In the genomic region with DNA sequence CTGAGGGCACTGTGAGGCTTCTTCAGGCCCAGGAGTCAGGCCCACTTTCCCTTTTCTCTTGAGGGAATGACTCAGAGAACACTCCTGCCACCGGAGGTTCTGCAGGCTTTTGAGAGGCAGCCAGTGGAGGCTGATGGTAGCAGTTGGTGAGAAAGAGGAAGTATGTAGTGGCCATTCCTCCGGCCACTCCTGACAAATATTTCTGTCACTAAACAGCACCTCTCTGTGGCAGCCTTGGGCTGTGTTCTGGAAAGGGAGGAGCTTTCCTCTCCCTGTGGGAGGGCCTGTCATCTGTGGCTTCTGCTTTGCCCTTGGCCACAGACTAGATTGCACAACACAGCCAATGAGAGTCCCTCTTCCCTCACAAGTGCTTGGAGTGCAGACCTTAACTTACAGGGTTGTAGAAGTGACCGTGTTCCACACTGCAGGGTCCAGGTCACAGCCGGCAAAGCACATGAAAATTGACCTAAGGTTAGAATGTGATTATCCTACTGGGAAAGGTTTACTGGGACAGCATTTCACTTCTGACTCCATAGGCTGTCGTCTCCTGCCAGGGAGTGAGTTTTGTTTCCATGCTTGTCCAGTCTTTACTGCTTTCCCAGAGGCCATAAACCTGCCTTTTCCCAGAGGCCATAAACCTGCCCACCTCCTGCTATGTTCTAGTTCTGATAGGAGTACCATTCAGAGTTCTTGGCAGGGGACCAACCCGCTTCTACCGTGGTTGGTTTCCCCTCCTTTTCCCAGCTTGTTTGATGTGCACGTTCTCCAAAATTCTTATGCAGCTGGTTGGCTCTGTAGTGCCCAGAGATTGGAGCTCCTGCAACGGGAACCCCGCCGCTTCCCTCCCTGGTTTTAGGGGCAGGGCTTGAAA, we compare ENCODE assay signal across 8 cellular contexts. TPM values are rescaled to one million over a fixed set of nuclear protein-coding genes. Genes with fewer than 3 reads are reported as not detected.
DNase-seq lines count a peak whose midpoint lies in the region; ATAC-seq and TF ChIP-seq lines count a peak whose summit lies in the region.

No MANE protein-coding gene starts in this region.

- TF ChIP-seq EP300 in suprapubic skin (IDR thresholded peaks at IDR 0.05): no peak

- 14% methylated on average over 11 of the region's 11 CpGs for WGBS in suprapubic skin

- DNase-seq in BE2C: peak; percentile 74
- peak; percentile 30 for DNase-seq in NCI-H146 (lab: John Stamatoyannopoulos, UW)
- DNase-seq in activated B cell treated with CpG ODN at 0.5 μM for 24 hours: no peak
- DNase-seq in epidermal melanocyte (ENCODE audit: insufficient read length, low spot score): peak; percentile 73
- DNase-seq in mesothelial cell of epicardium (ENCODE audit: low spot score in 2 of 2, unreplicated experiment in 2 of 2): no peak
- DNase-seq in suprapubic skin (ENCODE audit: low spot score in 2 of 2): peak; percentile 89 to 90

- H3K36me3 Mint-ChIP-seq in activated B cell treated with CpG ODN at 0.5 μM for 24 hours (ENCODE audit: low read depth): peaks cover 44% of the 10 kb centered on the region
- H3K36me3 Mint-ChIP-seq in mesothelial cell of epicardium: no peaks in the 10 kb centered on the region

- H3K4me3 Mint-ChIP-seq in activated B cell treated with CpG ODN at 0.5 μM for 24 hours (no peak overlapping the region), mesothelial cell of epicardium (no peak overlapping the region)

- H3K36me3 ChIP-seq in BE2C (no peaks in the 10 kb centered on the region), suprapubic skin (peaks cover 4% of the 10 kb centered on the region)

- POLR2A ChIA-PET in activated B cell treated with CpG ODN at 0.5 μM for 24 hours (lab: Charles Lee): interaction anchor here (1.0 kb wide), 1 partner anchor 16 kb away, joined by 3 read pairs; no protein-coding TSS in a partner anchor

- H3K9me3 Mint-ChIP-seq in activated B cell treated with CpG ODN at 0.5 μM for 24 hours (no peaks in the 10 kb centered on the region), mesothelial cell of epicardium (no peaks in the 10 kb centered on the region)

- peak; percentile 93 for ATAC-seq in GM18502 (IDR thresholded peaks at IDR 0.05; ENCODE audit: poor library complexity, unreplicated experiment)
- ATAC-seq in HG02852 (IDR thresholded peaks at IDR 0.05; ENCODE audit: unreplicated experiment): peak; percentile 77
- ATAC-seq in activated B cell treated with CpG ODN at 0.5 μM for 24 hours (ENCODE audit: low read depth): peak; percentile 70

- TF ChIP-seq CTCF in BE2C (IDR thresholded peaks at IDR 0.05; ENCODE audit: low read depth, low read length) (peak; percentile 43), activated B cell treated with CpG ODN at 0.5 μM for 24 hours (IDR thresholded peaks at IDR 0.05) (no peak), mesothelial cell of epicardium (IDR thresholded peaks at IDR 0.05; ENCODE audit: unreplicated experiment) (no peak), suprapubic skin (IDR thresholded peaks at IDR 0.05) (peak; percentile 21 to 44)

- intact Hi-C loops in activated B cell treated with CpG ODN at 0.5 μM for 24 hours (cut with micrococcal nuclease): loop anchor here (5.0 kb wide), 1 partner anchor 35 kb away; a partner anchor contains a TSS

- H3K27me3 Mint-ChIP-seq in activated B cell treated with CpG ODN at 0.5 μM for 24 hours: no peaks in the 10 kb centered on the region
- H3K27me3 Mint-ChIP-seq in mesothelial cell of epicardium (ENCODE audit: low read depth): no peaks in the 10 kb centered on the region

- H3K9me3 ChIP-seq in BE2C (no peaks in the 10 kb centered on the region), suprapubic skin (no peaks in the 10 kb centered on the region)

- H3K27me3 ChIP-seq in BE2C (no peaks in the 10 kb centered on the region), suprapubic skin (no peaks in the 10 kb centered on the region)

- no peak overlapping the region for H3K27ac Mint-ChIP-seq in activated B cell treated with CpG ODN at 0.5 μM for 24 hours
- H3K27ac Mint-ChIP-seq in mesothelial cell of epicardium: peak overlapping the region; percentile 87

- H3K4me1 Mint-ChIP-seq in activated B cell treated with CpG ODN at 0.5 μM for 24 hours (peaks cover 66% of the 10 kb centered on the region), mesothelial cell of epicardium (peaks cover 50% of the 10 kb centered on the region)

- no peaks in the 10 kb centered on the region for H3K4me1 ChIP-seq in BE2C
- H3K4me1 ChIP-seq in suprapubic skin: peaks cover 73% of the 10 kb centered on the region

- no peak overlapping the region for H3K4me3 ChIP-seq in BE2C (ENCODE audit: low read depth, low read length)
- H3K4me3 ChIP-seq in suprapubic skin: peak overlapping the region; percentile 3

- CTCF ChIA-PET in activated B cell treated with CpG ODN at 0.5 μM for 24 hours (lab: Charles Lee): no interaction called here

- peak overlapping the region; percentile 62 for H3K27ac ChIP-seq in suprapubic skin

- TF ChIP-seq POLR2A in suprapubic skin (IDR thresholded peaks at IDR 0.05): no peak

RNA-seq across cellular contexts. Expression of a gene that starts 33.3 kb away (rescaled TPM):
- 25.2 TPM for polyA plus RNA-seq in BE2C (2012; ENCODE audit: insufficient read depth, insufficient read length, low read depth)
- total RNA-seq in activated B cell treated with CpG ODN at 0.5 μM for 24 hours (39.2 and 41.5 TPM in 2 replicates), mesothelial cell of epicardium (48.8 to 51.5 TPM (median 51.2 TPM) in 3 replicates), suprapubic skin (10 to 100 TPM; 66.3 to 78.7 (median 71.8) TPM)

RNA-seq across cellular contexts. Expression of a gene that starts 44.8 kb away (rescaled TPM):
- polyA plus RNA-seq in BE2C (2012; ENCODE audit: insufficient read depth, insufficient read length, low read depth): 50.2 TPM
- not detected in 2 replicates for total RNA-seq in activated B cell treated with CpG ODN at 0.5 μM for 24 hours
- total RNA-seq in mesothelial cell of epicardium: 28.6 to 33.7 TPM (median 30.6 TPM) in 3 replicates
- total RNA-seq in suprapubic skin: under 1 TPM in 2 of 4 donors, not detected in 2; 0.21 to 0.34 TPM

RNA-seq across cellular contexts. Expression of a gene that starts 58.9 kb away (rescaled TPM):
- 53.6 TPM for polyA plus RNA-seq in BE2C (2012; ENCODE audit: insufficient read depth, insufficient read length, low read depth)
- total RNA-seq in activated B cell treated with CpG ODN at 0.5 μM for 24 hours: 18.7 and 20.8 TPM in 2 replicates
- total RNA-seq in mesothelial cell of epicardium: 55.5 to 63.7 TPM (median 60.1 TPM) in 3 replicates
- total RNA-seq in suprapubic skin: 1 to 10 TPM; 3.9 to 9.4 (median 6.3) TPM

Comparison
In these comparisons a context has a peak if more than half of its experiments do, and no peak if none do; other contexts are left out.
1. DNase-seq: peak in BE2C (single experiment), NCI-H146 (single experiment), epidermal melanocyte (single experiment) and suprapubic skin (2 of 2); none in activated B cell treated with CpG ODN at 0.5 μM for 24 hours (single experiment) and mesothelial cell of epicardium (0 of 2).
2. CTCF ChIP-seq: peak in BE2C (single experiment) and suprapubic skin (2 of 2); none in activated B cell treated with CpG ODN at 0.5 μM for 24 hours (single experiment) and mesothelial cell of epicardium (single experiment).
3. RNA of a gene that starts 44.8 kb away (total RNA-seq): 28.6 to 33.7 TPM in mesothelial cell of epicardium; 0.21 to 0.34 TPM in suprapubic skin and not detected in activated B cell treated with CpG ODN at 0.5 μM for 24 hours; every median in the first group is over 10 times any median in the second.
4. Peak in every context shown above with its lines, with median percentiles within 50 percentile points of each other: ATAC-seq.